In genomic region chr2:71792926-71793761, GRCh38 we compare ENCODE assay signal across 17 cellular contexts.
DNase-seq lines count a peak whose midpoint lies in the region; ATAC-seq and TF ChIP-seq lines count a peak whose summit lies in the region.
"Had no signal": no experiment of that assay in that cellular context is flagged by ENCODE, and none has a peak within 500 bp of the region (broad histone marks: within the 10 kb centered on the region; RNA-seq: fewer than 3 reads in every experiment).

No MANE protein-coding gene starts in this region.

- TF ChIP-seq CTCF in cardiac fibroblast (IDR thresholded peaks at IDR 0.05; ENCODE audit: low read depth, low read length): no peak
- no peak for TF ChIP-seq CTCF in mesothelial cell of epicardium (IDR thresholded peaks at IDR 0.05; ENCODE audit: unreplicated experiment)

- H3K4me1 Mint-ChIP-seq in mesothelial cell of epicardium: peaks cover 28% of the 10 kb centered on the region
- H3K4me1 Mint-ChIP-seq: activated CD4-positive, alpha-beta T cell treated with anti-CD3 and anti-CD28 coated beads, Interleukin-2, amount 10 ng/mL, durations not matched to agents 24 days and 14 days; stimulated activated naive B cell treated with anti-CD40 and anti-IgM and Interleukin-4, amounts not matched to agents 10 μg/mL and 1 μg/mL and 100 μg/mL, for 72 hours had no signal

- ATAC-seq in GM19455 (IDR thresholded peaks at IDR 0.05; ENCODE audit: unreplicated experiment) (no peak), GM18498 (IDR thresholded peaks at IDR 0.05; ENCODE audit: unreplicated experiment) (no peak)
- ATAC-seq: K562; stimulated activated naive B cell treated with anti-CD40 and anti-IgM and Interleukin-4, amounts not matched to agents 10 μg/mL and 1 μg/mL and 100 μg/mL, for 72 hours had no signal

- H3K27me3 Mint-ChIP-seq in mesothelial cell of epicardium (ENCODE audit: low read depth): no peaks in the 10 kb centered on the region
- H3K27me3 Mint-ChIP-seq: activated CD4-positive, alpha-beta T cell treated with anti-CD3 and anti-CD28 coated beads, Interleukin-2, amount 10 ng/mL, durations not matched to agents 24 days and 14 days; activated naive CD8-positive, alpha-beta T cell had no signal

- no peak overlapping the region for H3K4me3 ChIP-seq in cardiac fibroblast (replicated peaks in 1 of 2; ENCODE audit: low read depth in 2 of 2, low read length in 2 of 2)
- H3K4me3 ChIP-seq: K562, uterus had no signal

- H3K4me3 Mint-ChIP-seq in mesothelial cell of epicardium: no peak overlapping the region
- H3K4me3 Mint-ChIP-seq: activated CD4-positive, alpha-beta T cell treated with anti-CD3 and anti-CD28 coated beads, Interleukin-2, amount 10 ng/mL, durations not matched to agents 24 days and 14 days; activated naive CD8-positive, alpha-beta T cell; stimulated activated naive B cell treated with anti-CD40 and anti-IgM and Interleukin-4, amounts not matched to agents 10 μg/mL and 1 μg/mL and 100 μg/mL, for 72 hours had no signal

- H3K36me3 Mint-ChIP-seq in mesothelial cell of epicardium: no peaks in the 10 kb centered on the region
- H3K36me3 Mint-ChIP-seq: activated naive CD8-positive, alpha-beta T cell; stimulated activated naive B cell treated with anti-CD40 and anti-IgM and Interleukin-4, amounts not matched to agents 10 μg/mL and 1 μg/mL and 100 μg/mL, for 72 hours had no signal

- peak overlapping the region; percentile 31 for H3K27ac Mint-ChIP-seq in mesothelial cell of epicardium
- H3K27ac Mint-ChIP-seq: activated CD4-positive, alpha-beta T cell treated with anti-CD3 and anti-CD28 coated beads, Interleukin-2, amount 10 ng/mL, durations not matched to agents 24 days and 14 days; activated naive CD8-positive, alpha-beta T cell; stimulated activated naive B cell treated with anti-CD40 and anti-IgM and Interleukin-4, amounts not matched to agents 10 μg/mL and 1 μg/mL and 100 μg/mL, for 72 hours had no signal

- no peaks in the 10 kb centered on the region for H3K9me3 Mint-ChIP-seq in mesothelial cell of epicardium
- H3K9me3 Mint-ChIP-seq: activated CD4-positive, alpha-beta T cell treated with anti-CD3 and anti-CD28 coated beads, Interleukin-2, amount 10 ng/mL, durations not matched to agents 24 days and 14 days; stimulated activated naive B cell treated with anti-CD40 and anti-IgM and Interleukin-4, amounts not matched to agents 10 μg/mL and 1 μg/mL and 100 μg/mL, for 72 hours had no signal

- DNase-seq in AG08395 (ENCODE audit: low spot score): peak; percentile 54
- peak; percentile 79 for DNase-seq in HuH-7 (ENCODE audit: low spot score)
- peak; percentile 23 to 50 for DNase-seq in cardiac fibroblast (ENCODE audit: low read depth in 2 of 2)
- DNase-seq in mesothelial cell of epicardium (ENCODE audit: low spot score in 2 of 2, unreplicated experiment in 2 of 2): peak in 1 of 2 experiments; percentile 27
- DNase-seq in T-helper 9 cell: no peak
- no peak for DNase-seq in activated CD4-positive, alpha-beta T cell treated with anti-CD3 and anti-CD28 coated beads, Interleukin-2, amount 50 U/mL, for 4 hours
- DNase-seq: activated CD4-positive, alpha-beta T cell treated with anti-CD3 and anti-CD28 coated beads, Interleukin-2, amount 10 ng/mL, durations not matched to agents 24 days and 14 days; activated T-cell treated with anti-CD3 and anti-CD28 coated beads for 4 hours; GF-D8; kidney; NCI-H1092 treated with DMSO at 0.1 percent for 48 hours; stimulated activated naive B cell treated with anti-CD40 and anti-IgM and Interleukin-4, amounts not matched to agents 10 μg/mL and 1 μg/mL and 100 μg/mL, for 72 hours; uterus had no signal

Comparison
In these comparisons a context has a peak if more than half of its experiments do, and no peak if none do; other contexts are left out.
1. DNase-seq: peak in AG08395 (single experiment), HuH-7 (single experiment) and cardiac fibroblast (2 of 2); none in T-helper 9 cell (single experiment) and activated CD4-positive, alpha-beta T cell treated with anti-CD3 and anti-CD28 coated beads, Interleukin-2, amount 50 U/mL, for 4 hours (0 of 2).